In the genomic region with DNA sequence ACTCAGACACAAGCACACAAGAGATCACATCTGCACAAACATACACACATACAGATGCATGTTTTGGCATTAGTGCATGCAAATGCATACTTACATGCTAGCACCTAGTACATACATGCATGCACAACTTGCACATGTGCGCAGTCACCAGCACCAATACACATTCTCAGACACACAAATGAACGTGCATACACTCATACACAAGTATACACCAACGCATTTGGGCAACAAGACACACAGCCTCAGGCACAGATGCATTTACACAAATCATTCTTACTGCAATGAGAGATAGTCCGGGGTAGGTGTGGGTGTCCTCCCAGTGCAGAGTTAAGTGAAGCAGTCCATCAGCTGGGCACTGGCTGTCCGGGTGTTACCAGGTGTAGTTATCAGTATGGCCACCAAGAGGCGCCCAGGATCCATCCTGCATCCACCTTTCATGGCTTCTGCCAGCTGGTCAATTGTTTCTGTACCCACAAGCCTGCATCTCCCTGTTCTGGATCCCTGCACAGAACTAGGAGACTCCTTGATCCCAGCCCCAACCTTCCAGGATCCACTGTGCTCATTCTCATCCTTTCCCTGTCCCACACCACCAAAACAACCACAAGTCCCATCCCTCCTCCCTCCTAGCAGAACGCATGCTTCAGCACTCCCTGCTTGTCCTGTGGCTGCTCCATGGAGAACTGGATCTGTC, we compare ENCODE assay signal across 8 cellular contexts. TPM values are rescaled to one million over a fixed set of nuclear protein-coding genes. Genes with fewer than 3 reads are reported as not detected.
DNase-seq lines count a peak whose midpoint lies in the region; ATAC-seq and TF ChIP-seq lines count a peak whose summit lies in the region.

No MANE protein-coding gene starts in this region.

- no peaks in the 10 kb centered on the region for H3K36me3 Mint-ChIP-seq in activated T-helper 2 cell treated with anti-CD3 and anti-CD28 coated beads, Interferon-gamma antibody, Interleukin-2, Interleukin-4, amounts not matched to agents 10 μg/mL and 5 μg/mL and 100 μg/mL, durations not matched to agents 14 hours and 24 hours and 36 hours (ENCODE audit: low read depth)
- H3K36me3 Mint-ChIP-seq in glutamatergic neuron (ENCODE audit: unreplicated experiment), result no peaks in the 10 kb centered on the region

- H3K4me3 Mint-ChIP-seq in activated T-helper 2 cell treated with anti-CD3 and anti-CD28 coated beads, Interferon-gamma antibody, Interleukin-2, Interleukin-4, amounts not matched to agents 10 μg/mL and 5 μg/mL and 100 μg/mL, durations not matched to agents 14 hours and 24 hours and 36 hours (ENCODE audit: low read depth), result no peak overlapping the region
- no peak overlapping the region for H3K4me3 Mint-ChIP-seq in glutamatergic neuron (ENCODE audit: unreplicated experiment)

- peaks cover 10% of the 10 kb centered on the region for H3K27me3 Mint-ChIP-seq in activated T-helper 2 cell treated with anti-CD3 and anti-CD28 coated beads, Interferon-gamma antibody, Interleukin-2, Interleukin-4, amounts not matched to agents 10 μg/mL and 5 μg/mL and 100 μg/mL, durations not matched to agents 14 hours and 24 hours and 36 hours (ENCODE audit: low read depth)
- peaks cover 9% of the 10 kb centered on the region for H3K27me3 Mint-ChIP-seq in glutamatergic neuron (ENCODE audit: unreplicated experiment)

- H3K4me1 Mint-ChIP-seq in activated T-helper 2 cell treated with anti-CD3 and anti-CD28 coated beads, Interferon-gamma antibody, Interleukin-2, Interleukin-4, amounts not matched to agents 10 μg/mL and 5 μg/mL and 100 μg/mL, durations not matched to agents 14 hours and 24 hours and 36 hours (ENCODE audit: low read depth), result no peaks in the 10 kb centered on the region
- H3K4me1 Mint-ChIP-seq in glutamatergic neuron (ENCODE audit: low read depth, unreplicated experiment), result peaks cover 3% of the 10 kb centered on the region

- ATAC-seq in GM18861 (IDR thresholded peaks at IDR 0.05; ENCODE audit: unreplicated experiment) (peak; percentile 54), GM18870 (IDR thresholded peaks at IDR 0.05; ENCODE audit: unreplicated experiment) (no peak)

- intact Hi-C loops in activated T-helper 2 cell treated with anti-CD3 and anti-CD28 coated beads, Interferon-gamma antibody, Interleukin-2, Interleukin-4, amounts not matched to agents 10 μg/mL and 5 μg/mL and 100 μg/mL, durations not matched to agents 14 hours and 24 hours and 36 hours (cut with micrococcal nuclease), result loop anchor here (2.0 to 5.0 kb wide), 2 partner anchors 44 to 322 kb away; no protein-coding TSS in a partner anchor

- TF ChIP-seq CTCF in glutamatergic neuron (IDR thresholded peaks at IDR 0.05; ENCODE audit: partially characterized antibody, unreplicated experiment), result peak; percentile 74

- H3K9me3 Mint-ChIP-seq in activated T-helper 2 cell treated with anti-CD3 and anti-CD28 coated beads, Interferon-gamma antibody, Interleukin-2, Interleukin-4, amounts not matched to agents 10 μg/mL and 5 μg/mL and 100 μg/mL, durations not matched to agents 14 hours and 24 hours and 36 hours, result no peaks in the 10 kb centered on the region
- peaks cover 5% of the 10 kb centered on the region for H3K9me3 Mint-ChIP-seq in glutamatergic neuron (ENCODE audit: unreplicated experiment)

- DNase-seq in Ammon's horn (ENCODE audit: low spot score), result peak; percentile 60
- peak; percentile 26 for DNase-seq in HS-27A (ENCODE audit: low read depth)
- peak; percentile 78 for DNase-seq in OCI-M1 (lab: John Stamatoyannopoulos, UW)
- peak; percentile 19 for DNase-seq in activated T-helper 2 cell treated with anti-CD3 and anti-CD28 coated beads, Interferon-gamma antibody, Interleukin-2, Interleukin-4, amounts not matched to agents 10 μg/mL and 5 μg/mL and 100 μg/mL, durations not matched to agents 14 hours and 24 hours and 36 hours (ENCODE audit: low spot score)
- DNase-seq in glutamatergic neuron, result peak; percentile 81
- DNase-seq in pons (ENCODE audit: low spot score), result peak; percentile 58

- no peak overlapping the region for H3K27ac Mint-ChIP-seq in activated T-helper 2 cell treated with anti-CD3 and anti-CD28 coated beads, Interferon-gamma antibody, Interleukin-2, Interleukin-4, amounts not matched to agents 10 μg/mL and 5 μg/mL and 100 μg/mL, durations not matched to agents 14 hours and 24 hours and 36 hours
- no peak overlapping the region for H3K27ac Mint-ChIP-seq in glutamatergic neuron (ENCODE audit: unreplicated experiment)

RNA-seq across cellular contexts. Expression of gene FOXE3, which starts 27.4 kb away (rescaled TPM):
- total RNA-seq in activated T-helper 2 cell treated with anti-CD3 and anti-CD28 coated beads, Interferon-gamma antibody, Interleukin-2, Interleukin-4, amounts not matched to agents 10 μg/mL and 5 μg/mL and 100 μg/mL, durations not matched to agents 14 hours and 24 hours and 36 hours, result not detected in 2 replicates
- not detected for total RNA-seq in glutamatergic neuron (ENCODE audit: unreplicated experiment)

RNA-seq across cellular contexts. Expression of gene FOXD2, which starts 49.2 kb away (rescaled TPM):
- total RNA-seq in activated T-helper 2 cell treated with anti-CD3 and anti-CD28 coated beads, Interferon-gamma antibody, Interleukin-2, Interleukin-4, amounts not matched to agents 10 μg/mL and 5 μg/mL and 100 μg/mL, durations not matched to agents 14 hours and 24 hours and 36 hours, result 0.11 and 0.18 TPM in 2 replicates
- total RNA-seq in glutamatergic neuron (ENCODE audit: unreplicated experiment), result not detected

RNA-seq across cellular contexts. Expression of gene CMPK1, which starts 55.1 kb away (rescaled TPM):
- 105 and 109 TPM in 2 replicates for total RNA-seq in activated T-helper 2 cell treated with anti-CD3 and anti-CD28 coated beads, Interferon-gamma antibody, Interleukin-2, Interleukin-4, amounts not matched to agents 10 μg/mL and 5 μg/mL and 100 μg/mL, durations not matched to agents 14 hours and 24 hours and 36 hours
- 60.4 TPM for total RNA-seq in glutamatergic neuron (ENCODE audit: unreplicated experiment)

Comparison
In these comparisons a context has a peak if more than half of its experiments do, and no peak if none do; other contexts are left out.
1. DNase-seq: peak in every context shown above with its lines; median percentile 81 in glutamatergic neuron; 78 in OCI-M1; 60 in Ammon's horn; 58 in pons; 26 in HS-27A; 19 in activated T-helper 2 cell treated with anti-CD3 and anti-CD28 coated beads, Interferon-gamma antibody, Interleukin-2, Interleukin-4, amounts not matched to agents 10 μg/mL and 5 μg/mL and 100 μg/mL, durations not matched to agents 14 hours and 24 hours and 36 hours.